Comparison of ENCODE assay signal across 1 cellular context in the genomic region with DNA sequence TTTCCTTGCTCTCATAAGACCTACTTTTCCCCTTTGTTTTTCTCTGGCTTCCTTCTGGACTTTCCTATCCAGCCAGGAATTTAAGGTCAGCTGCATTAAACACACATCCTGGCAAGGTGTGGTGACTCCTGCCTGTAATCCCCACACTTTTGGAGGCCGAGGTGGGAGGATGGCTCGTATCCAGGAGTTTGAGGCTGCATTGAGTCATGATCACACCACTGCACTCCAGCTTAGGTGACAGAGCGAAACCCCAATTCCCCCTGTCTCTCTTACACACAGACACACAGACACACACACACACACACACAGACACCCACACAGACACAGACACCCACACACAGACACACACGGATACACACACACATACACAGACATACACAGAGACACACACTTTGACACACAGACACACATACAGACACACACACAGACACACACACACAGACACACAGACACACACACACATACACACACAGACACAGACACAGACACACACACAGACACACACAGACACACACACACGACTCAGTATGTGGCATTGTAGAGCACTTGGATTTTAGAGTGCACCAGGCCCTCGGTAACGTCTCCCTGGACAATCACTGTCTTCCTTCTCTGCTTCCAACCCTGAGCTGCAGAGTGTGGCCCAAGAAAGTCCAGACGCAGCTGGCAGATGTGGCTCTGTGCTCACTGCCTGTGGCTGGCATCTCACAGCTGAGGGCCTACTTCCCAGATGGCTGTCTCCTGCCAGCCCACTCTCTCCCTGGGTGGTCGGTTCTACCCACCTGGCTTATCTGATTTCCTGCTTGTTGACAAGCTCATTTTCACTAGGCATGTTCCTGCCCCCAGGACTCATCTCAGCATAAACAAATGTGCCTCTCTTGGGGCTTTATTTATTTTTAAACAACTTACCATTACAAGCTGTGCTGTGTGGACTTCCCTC.
TF ChIP-seq lines count a peak whose summit lies in the region.

No MANE protein-coding gene starts in this region.

TF ChIP-seq in IMR-90, 13 proteins besides CTCF, POLR2A, EP300 and RAD21:
- no peak for TF ChIP-seq RCOR1 (IDR thresholded peaks at IDR 0.05; ENCODE audit: insufficient replicate concordance, low read length)
- TF ChIP-seq FOS (IDR thresholded peaks at IDR 0.05; ENCODE audit: low read depth, low read length) = no peak
- TF ChIP-seq, protein P1, sequence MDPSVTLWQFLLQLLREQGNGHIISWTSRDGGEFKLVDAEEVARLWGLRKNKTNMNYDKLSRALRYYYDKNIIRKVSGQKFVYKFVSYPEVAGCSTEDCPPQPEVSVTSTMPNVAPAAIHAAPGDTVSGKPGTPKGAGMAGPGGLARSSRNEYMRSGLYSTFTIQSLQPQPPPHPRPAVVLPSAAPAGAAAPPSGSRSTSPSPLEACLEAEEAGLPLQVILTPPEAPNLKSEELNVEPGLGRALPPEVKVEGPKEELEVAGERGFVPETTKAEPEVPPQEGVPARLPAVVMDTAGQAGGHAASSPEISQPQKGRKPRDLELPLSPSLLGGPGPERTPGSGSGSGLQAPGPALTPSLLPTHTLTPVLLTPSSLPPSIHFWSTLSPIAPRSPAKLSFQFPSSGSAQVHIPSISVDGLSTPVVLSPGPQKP (IDR thresholded peaks at IDR 0.05; ENCODE audit: borderline replicate concordance, low read depth, low read length) = no peak
- TF ChIP-seq BHLHE40 (IDR thresholded peaks at IDR 0.05; ENCODE audit: low read depth, low read length) = no peak
